In the genomic region with DNA sequence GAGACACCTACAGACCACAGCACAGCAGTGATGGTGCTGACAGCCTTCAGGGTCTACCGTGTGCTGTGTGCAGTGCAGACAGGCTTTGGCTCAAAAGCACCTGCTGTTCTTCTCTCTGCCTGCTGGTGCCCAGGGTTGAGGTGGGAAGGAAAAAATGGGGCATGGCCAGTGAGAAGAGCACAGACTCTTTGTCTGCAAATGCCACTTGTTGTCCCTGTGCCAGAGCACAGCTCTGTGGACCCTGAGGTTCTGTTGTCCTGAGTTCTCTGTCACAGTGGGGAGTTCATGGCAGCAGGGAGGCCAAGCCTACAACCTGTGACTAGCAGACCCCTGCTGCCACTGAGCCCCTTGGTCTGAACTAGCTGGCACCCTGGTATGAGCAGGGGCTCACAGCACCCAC, we compare ENCODE assay signal across 19 cellular contexts.
A peak's percentile ranks its signal among the peaks of the same experiment; 100 is the strongest.
DNase-seq lines count a peak whose midpoint lies in the region; ATAC-seq and TF ChIP-seq lines count a peak whose summit lies in the region.
"Had no signal": no experiment of that assay in that cellular context is flagged by ENCODE, and none has a peak within 500 bp of the region (broad histone marks: within the 10 kb centered on the region; RNA-seq: fewer than 3 reads in every experiment).

No MANE protein-coding gene starts in this region.

- no peak overlapping the region for H3K4ac ChIP-seq in neuronal stem cell (ENCODE audit: low read length)

- intact Hi-C loops in esophagus muscularis mucosa (cut with DNase I): no loop called here

- no peak overlapping the region for H3K4me3 Mint-ChIP-seq in stimulated activated naive CD8-positive, alpha-beta T cell treated with anti-CD3 and anti-CD28 coated beads, Interleukin-15, amount 100 ng/mL, for 72 hours
- H3K4me3 Mint-ChIP-seq: CD14-positive monocyte; CD4-positive, alpha-beta memory T cell; H9; IgD-negative memory B cell had no signal

- no peak overlapping the region for H3K4me2 ChIP-seq in neuronal stem cell (ENCODE audit: insufficient read depth, low read length, poor library complexity, severe bottlenecking)
- H3K4me2 ChIP-seq: A549 had no signal

- H3K14ac ChIP-seq in neuronal stem cell (ENCODE audit: low read length): no peak overlapping the region

- H3K9ac ChIP-seq in neuronal stem cell (ENCODE audit: low read depth, low read length, poor library complexity): peak overlapping the region; percentile 38

- H3K36me3 ChIP-seq in esophagus muscularis mucosa (no peaks in the 10 kb centered on the region), neuronal stem cell (replicated peaks in 1 of 2; ENCODE audit: control insufficient read depth in 2 of 2, insufficient read depth in 2 of 2, low read length in 2 of 2) (no peaks in the 10 kb centered on the region)

- H2BK15ac ChIP-seq in neuronal stem cell (ENCODE audit: low read length): no peak overlapping the region

- WGBS in esophagus muscularis mucosa: 82% methylated on average over 1 of the region's 1 CpG
- WGBS in neuronal stem cell (ENCODE audit: extremely low coverage in 2 of 2, insufficient read length in 2 of 2, insufficient replicate concordance in 1 of 2), 2 donors: no CpG with 5 or more reads among the region's 1 CpG

- no peak for TF ChIP-seq CTCF in esophagus muscularis mucosa (IDR thresholded peaks at IDR 0.05)

- no peak overlapping the region for H2BK120ac ChIP-seq in neuronal stem cell (ENCODE audit: low read depth, low read length)

- no peak overlapping the region for H3K27ac ChIP-seq in esophagus muscularis mucosa (replicated peaks in 1 of 4)
- H3K27ac ChIP-seq in neuronal stem cell (replicated peaks; ENCODE audit: low read length): no peak overlapping the region
- H3K27ac ChIP-seq: 22Rv1, A549 had no signal

- ATAC-seq in stimulated activated naive CD8-positive, alpha-beta T cell treated with anti-CD3 and anti-CD28 coated beads, Interleukin-15, amount 100 ng/mL, for 72 hours: peak; percentile 45
- ATAC-seq in HG03432 (IDR thresholded peaks at IDR 0.05; ENCODE audit: unreplicated experiment): no peak
- ATAC-seq: A549, HepG2 had no signal

- H2AK5ac ChIP-seq in neuronal stem cell (ENCODE audit: low read depth, low read length): peak overlapping the region; percentile 5

- H3K4me3 ChIP-seq in esophagus muscularis mucosa (no peak overlapping the region), neuronal stem cell (ENCODE audit: low read length in 2 of 2) (no peak overlapping the region)
- H3K4me3 ChIP-seq: A549 had no signal

- no peak overlapping the region for H2AFZ ChIP-seq in neuronal stem cell (ENCODE audit: low read length)

- no peaks in the 10 kb centered on the region for H3K9me3 Mint-ChIP-seq in stimulated activated naive CD8-positive, alpha-beta T cell treated with anti-CD3 and anti-CD28 coated beads, Interleukin-15, amount 100 ng/mL, for 72 hours
- H3K9me3 Mint-ChIP-seq: H9 had no signal

- peaks cover 34% of the 10 kb centered on the region for H3K27me3 Mint-ChIP-seq in stimulated activated naive CD8-positive, alpha-beta T cell treated with anti-CD3 and anti-CD28 coated beads, Interleukin-15, amount 100 ng/mL, for 72 hours

- no peak overlapping the region for H4K8ac ChIP-seq in neuronal stem cell (ENCODE audit: low read depth, low read length)

- no peaks in the 10 kb centered on the region for H3K4me1 Mint-ChIP-seq in stimulated activated naive CD8-positive, alpha-beta T cell treated with anti-CD3 and anti-CD28 coated beads, Interleukin-15, amount 100 ng/mL, for 72 hours
- H3K4me1 Mint-ChIP-seq: CD14-positive monocyte; CD4-positive, alpha-beta memory T cell; IgD-negative memory B cell had no signal

- DNase-seq in DMS79 treated with DMSO at 0.1 percent for 48 hours (lab: John Stamatoyannopoulos, UW) (peak; percentile 42), DMS79 (lab: John Stamatoyannopoulos, UW) (no peak), esophagus muscularis mucosa (ENCODE audit: extremely low spot score) (peak; percentile 81), neuronal stem cell (ENCODE audit: low spot score) (no peak), activated gamma-delta T cell (lab: John Stamatoyannopoulos, UW) (no peak)
- no peak for DNase-seq in stimulated activated naive CD8-positive, alpha-beta T cell treated with anti-CD3 and anti-CD28 coated beads, Interleukin-15, amount 100 ng/mL, for 72 hours
- DNase-seq in stimulated activated CD4-positive, alpha-beta T cell treated with anti-CD3 and anti-CD28 coated beads, Interleukin-4, amount 100 ng/mL, for 4 hours: no peak
- DNase-seq: AML-193; CD4-positive, alpha-beta memory T cell; DMS153; DND-41; EL; H9 had no signal

- H3K79me1 ChIP-seq in neuronal stem cell (ENCODE audit: low read depth, low read length): no peaks in the 10 kb centered on the region

- peaks cover 0 to 54% (median 0%) of the 10 kb centered on the region in 4 donors for H3K27me3 ChIP-seq in esophagus muscularis mucosa
- H3K27me3 ChIP-seq in neuronal stem cell (ENCODE audit: control insufficient read depth in 3 of 3, insufficient read depth in 3 of 3, low read depth in 1 of 3, low read length in 3 of 3): no peaks in the 10 kb centered on the region

- H3K4me1 ChIP-seq in esophagus muscularis mucosa (no peaks in the 10 kb centered on the region), neuronal stem cell (ENCODE audit: control insufficient read depth in 2 of 2, insufficient read depth in 1 of 2, low read depth in 1 of 2, low read length in 2 of 2) (no peaks in the 10 kb centered on the region)
- H3K4me1 ChIP-seq: A549 had no signal

- H3K9me3 ChIP-seq in esophagus muscularis mucosa (peaks cover 0 to 7% (median 0%) of the 10 kb centered on the region in 4 donors), neuronal stem cell (replicated peaks in 1 of 2; ENCODE audit: control insufficient read depth in 2 of 2, insufficient read depth in 1 of 2, low read depth in 1 of 2, low read length in 2 of 2) (no peaks in the 10 kb centered on the region)
- H3K9me3 ChIP-seq: A549 had no signal

- no peak overlapping the region for H3K27ac Mint-ChIP-seq in stimulated activated naive CD8-positive, alpha-beta T cell treated with anti-CD3 and anti-CD28 coated beads, Interleukin-15, amount 100 ng/mL, for 72 hours
- H3K27ac Mint-ChIP-seq: CD14-positive monocyte; CD4-positive, alpha-beta memory T cell; IgD-negative memory B cell had no signal

- H2BK12ac ChIP-seq in neuronal stem cell (ENCODE audit: low read length): no peak overlapping the region

- no peak overlapping the region for H4K91ac ChIP-seq in neuronal stem cell (ENCODE audit: low read depth, low read length, poor library complexity)

- peak overlapping the region; percentile 42 for H3K18ac ChIP-seq in neuronal stem cell (ENCODE audit: low read length)

- no peak overlapping the region for H2BK5ac ChIP-seq in neuronal stem cell (ENCODE audit: low read length)

- no peak overlapping the region for H3K23ac ChIP-seq in neuronal stem cell (ENCODE audit: low read depth, low read length, poor library complexity)

- TF ChIP-seq EP300 in esophagus muscularis mucosa (IDR thresholded peaks at IDR 0.05): no peak

- no peak for TF ChIP-seq POLR2A in esophagus muscularis mucosa (IDR thresholded peaks at IDR 0.05; ENCODE audit: low read depth)

Comparison
In these comparisons a context has a peak if more than half of its experiments do, and no peak if none do; other contexts are left out.
1. DNase-seq: peak in DMS79 treated with DMSO at 0.1 percent for 48 hours (single experiment) and esophagus muscularis mucosa (single experiment); none in DMS79 (single experiment), neuronal stem cell (single experiment), stimulated activated naive CD8-positive, alpha-beta T cell treated with anti-CD3 and anti-CD28 coated beads, Interleukin-15, amount 100 ng/mL, for 72 hours (0 of 2), stimulated activated CD4-positive, alpha-beta T cell treated with anti-CD3 and anti-CD28 coated beads, Interleukin-4, amount 100 ng/mL, for 4 hours (0 of 2) and activated gamma-delta T cell (single experiment).